In the genomic region with DNA sequence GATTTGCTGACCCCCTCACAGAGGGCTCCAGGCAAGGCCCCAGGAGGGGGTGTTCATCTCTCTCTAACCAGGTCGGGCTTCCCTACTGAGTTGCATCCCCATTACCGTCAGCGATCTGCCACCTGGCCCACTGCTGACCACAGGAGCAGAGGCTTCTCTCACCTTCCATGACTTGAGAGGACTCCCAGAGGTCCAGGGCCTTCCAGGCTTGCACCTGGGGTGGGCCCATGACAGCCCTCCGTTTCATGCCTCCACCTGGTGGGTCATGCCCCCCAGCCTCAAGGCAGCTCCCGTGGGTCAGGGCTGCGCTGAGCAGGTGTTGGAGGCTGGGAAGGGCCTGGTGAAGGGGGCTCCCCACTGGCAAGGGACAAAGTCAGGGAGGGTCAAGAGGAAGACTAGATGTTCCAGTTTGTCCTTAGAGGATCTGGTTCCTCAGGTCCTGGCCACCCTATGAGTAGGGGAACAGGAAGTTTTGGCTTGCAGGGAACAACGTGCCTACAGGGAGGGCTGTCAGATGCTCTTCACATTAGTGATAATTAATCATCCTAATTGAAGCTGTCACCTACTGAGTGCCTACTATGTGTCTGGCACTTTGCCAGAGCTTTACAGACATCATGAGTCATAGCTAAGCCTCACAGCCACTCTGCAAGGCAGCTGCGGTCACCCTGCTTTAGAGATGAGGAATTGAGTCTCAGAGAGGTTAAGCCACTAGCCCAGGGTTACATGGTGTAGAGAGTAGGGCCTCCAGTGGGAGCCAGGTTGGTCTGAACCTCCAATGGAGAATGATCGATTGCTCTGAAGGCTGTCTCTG, we compare ENCODE assay signal across 1 cellular context.
TF ChIP-seq lines count a peak whose summit lies in the region.

No MANE protein-coding gene starts in this region.

TF ChIP-seq in K562, 482 proteins besides CTCF, POLR2A, EP300 and RAD21 (continued from another document and continues in another):
- no peak for TF ChIP-seq ELK1 (CRISPR knock-in tag; IDR thresholded peaks at IDR 0.05)
- TF ChIP-seq POLR2AphosphoS5 (IDR thresholded peaks at IDR 0.05; ENCODE audit: control insufficient read depth, insufficient read depth, low read depth, low read length): 0 out of 2 replicates have a peak, but pooled peaks have one; percentile 30
- TF ChIP-seq HOXB6 (CRISPR knock-in tag; IDR thresholded peaks at IDR 0.05; ENCODE audit: borderline replicate concordance): no peak
- TF ChIP-seq RBM39 (optimal IDR thresholded peaks at IDR 0.05; ENCODE audit: low read depth, low read length): no peak
- TF ChIP-seq HCFC1 (IDR thresholded peaks at IDR 0.05; ENCODE audit: low read depth, low read length): no peak
- TF ChIP-seq SMARCA5 (IDR thresholded peaks at IDR 0.05): no peak
- TF ChIP-seq L3MBTL2 (IDR thresholded peaks at IDR 0.05): 0 out of 2 replicates have a peak, but pooled peaks have one; percentile 21
- TF ChIP-seq BRF2 (IDR thresholded peaks at IDR 0.05; ENCODE audit: borderline replicate concordance, insufficient read depth, insufficient read length): no peak
- no peak for TF ChIP-seq MLX (CRISPR knock-in tag; conservative IDR thresholded peaks at IDR 0.05)
- no peak for TF ChIP-seq CHCHD3 (CRISPR knock-in tag; IDR thresholded peaks at IDR 0.05)
- no peak for TF ChIP-seq ZNF830 (CRISPR knock-in tag; IDR thresholded peaks at IDR 0.05)
- no peak for TF ChIP-seq GTF2E2 (tag; IDR thresholded peaks at IDR 0.05)
- TF ChIP-seq YBX1 (IDR thresholded peaks at IDR 0.05): no peak
- TF ChIP-seq CBX3 (IDR thresholded peaks at IDR 0.05; ENCODE audit: borderline replicate concordance in 1 of 2, low read length in 2 of 2): peak in 1 of 2 experiments; percentile 58; a peak in 1 of 3 replicates
- TF ChIP-seq, protein P1, sequence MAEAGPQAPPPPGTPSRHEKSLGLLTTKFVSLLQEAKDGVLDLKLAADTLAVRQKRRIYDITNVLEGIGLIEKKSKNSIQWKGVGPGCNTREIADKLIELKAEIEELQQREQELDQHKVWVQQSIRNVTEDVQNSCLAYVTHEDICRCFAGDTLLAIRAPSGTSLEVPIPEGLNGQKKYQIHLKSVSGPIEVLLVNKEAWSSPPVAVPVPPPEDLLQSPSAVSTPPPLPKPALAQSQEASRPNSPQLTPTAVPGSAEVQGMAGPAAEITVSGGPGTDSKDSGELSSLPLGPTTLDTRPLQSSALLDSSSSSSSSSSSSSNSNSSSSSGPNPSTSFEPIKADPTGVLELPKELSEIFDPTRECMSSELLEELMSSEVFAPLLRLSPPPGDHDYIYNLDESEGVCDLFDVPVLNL (CRISPR knock-in tag; IDR thresholded peaks at IDR 0.05; ENCODE audit: low read depth): no peak
- TF ChIP-seq BDP1 (IDR thresholded peaks at IDR 0.05; ENCODE audit: insufficient read depth, insufficient read length): no peak
- no peak for TF ChIP-seq ZNF586 (CRISPR knock-in tag; conservative IDR thresholded peaks at IDR 0.05)
- TF ChIP-seq YY1 (IDR thresholded peaks at IDR 0.05; ENCODE audit: borderline replicate concordance in 1 of 3, control insufficient read depth in 1 of 3, extremely low read depth in 1 of 3, insufficient read depth in 3 of 3, insufficient read length in 1 of 3, insufficient replicate concordance in 2 of 3, low read depth in 1 of 3, low read length in 2 of 3): no peak
- no peak for TF ChIP-seq CBFA2T2 (conservative IDR thresholded peaks at IDR 0.05)
- no peak for TF ChIP-seq ZEB2 (IDR thresholded peaks at IDR 0.05)
- TF ChIP-seq, protein P2, sequence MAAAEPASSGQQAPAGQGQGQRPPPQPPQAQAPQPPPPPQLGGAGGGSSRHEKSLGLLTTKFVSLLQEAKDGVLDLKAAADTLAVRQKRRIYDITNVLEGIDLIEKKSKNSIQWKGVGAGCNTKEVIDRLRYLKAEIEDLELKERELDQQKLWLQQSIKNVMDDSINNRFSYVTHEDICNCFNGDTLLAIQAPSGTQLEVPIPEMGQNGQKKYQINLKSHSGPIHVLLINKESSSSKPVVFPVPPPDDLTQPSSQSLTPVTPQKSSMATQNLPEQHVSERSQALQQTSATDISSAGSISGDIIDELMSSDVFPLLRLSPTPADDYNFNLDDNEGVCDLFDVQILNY (CRISPR knock-in tag; IDR thresholded peaks at IDR 0.05): no peak
- no peak for TF ChIP-seq SIN3A (IDR thresholded peaks at IDR 0.05; ENCODE audit: borderline replicate concordance in 2 of 2, control insufficient read depth in 1 of 2, low read depth in 2 of 2, low read length in 2 of 2)
- TF ChIP-seq KLF1 (tag; IDR thresholded peaks at IDR 0.05): no peak
- no peak for TF ChIP-seq KHSRP (IDR thresholded peaks at IDR 0.05)
- no peak for TF ChIP-seq CHD4 (IDR thresholded peaks at IDR 0.05; ENCODE audit: insufficient read depth, insufficient replicate concordance, low read depth, low read length, poor library complexity, severe bottlenecking)
- TF ChIP-seq POLR2H (tag; IDR thresholded peaks at IDR 0.05; ENCODE audit: low read depth): no peak
- no peak for TF ChIP-seq ZC3H11A (IDR thresholded peaks at IDR 0.05; ENCODE audit: low read depth, low read length)
- no peak for TF ChIP-seq SRSF9 (IDR thresholded peaks at IDR 0.05; ENCODE audit: borderline replicate concordance, low read depth, low read length)
- TF ChIP-seq BCL6 (CRISPR knock-in tag; IDR thresholded peaks at IDR 0.05): no peak
- no peak for TF ChIP-seq NCOA4 (IDR thresholded peaks at IDR 0.05; ENCODE audit: partially characterized antibody)
- TF ChIP-seq LARP7 (IDR thresholded peaks at IDR 0.05): no peak
- TF ChIP-seq, protein P3, sequence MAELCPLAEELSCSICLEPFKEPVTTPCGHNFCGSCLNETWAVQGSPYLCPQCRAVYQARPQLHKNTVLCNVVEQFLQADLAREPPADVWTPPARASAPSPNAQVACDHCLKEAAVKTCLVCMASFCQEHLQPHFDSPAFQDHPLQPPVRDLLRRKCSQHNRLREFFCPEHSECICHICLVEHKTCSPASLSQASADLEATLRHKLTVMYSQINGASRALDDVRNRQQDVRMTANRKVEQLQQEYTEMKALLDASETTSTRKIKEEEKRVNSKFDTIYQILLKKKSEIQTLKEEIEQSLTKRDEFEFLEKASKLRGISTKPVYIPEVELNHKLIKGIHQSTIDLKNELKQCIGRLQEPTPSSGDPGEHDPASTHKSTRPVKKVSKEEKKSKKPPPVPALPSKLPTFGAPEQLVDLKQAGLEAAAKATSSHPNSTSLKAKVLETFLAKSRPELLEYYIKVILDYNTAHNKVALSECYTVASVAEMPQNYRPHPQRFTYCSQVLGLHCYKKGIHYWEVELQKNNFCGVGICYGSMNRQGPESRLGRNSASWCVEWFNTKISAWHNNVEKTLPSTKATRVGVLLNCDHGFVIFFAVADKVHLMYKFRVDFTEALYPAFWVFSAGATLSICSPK (IDR thresholded peaks at IDR 0.05; ENCODE audit: borderline replicate concordance): no peak
- no peak for TF ChIP-seq MXI1 (IDR thresholded peaks at IDR 0.05; ENCODE audit: low read depth, low read length)
- peak; percentile 85 for TF ChIP-seq FOSL1 (tag; conservative IDR thresholded peaks at IDR 0.05)
- peak; percentile 57 for TF ChIP-seq CBFA2T3 (IDR thresholded peaks at IDR 0.05)
- TF ChIP-seq CTBP1 (IDR thresholded peaks at IDR 0.05; ENCODE audit: borderline replicate concordance): peak; percentile 35; the same call in 1 of the 2 replicates
- no peak for TF ChIP-seq LEF1 (IDR thresholded peaks at IDR 0.05)
- no peak for TF ChIP-seq ZNF253 (CRISPR knock-in tag; conservative IDR thresholded peaks at IDR 0.05)
- no peak for TF ChIP-seq PTRF (tag; IDR thresholded peaks at IDR 0.05)
- no peak for TF ChIP-seq CBX5 (IDR thresholded peaks at IDR 0.05; ENCODE audit: borderline replicate concordance, low read depth)
- TF ChIP-seq CLOCK (CRISPR knock-in tag; IDR thresholded peaks at IDR 0.05; ENCODE audit: borderline replicate concordance): no peak
- TF ChIP-seq EP400 (IDR thresholded peaks at IDR 0.05): no peak
- TF ChIP-seq TAL1 (IDR thresholded peaks at IDR 0.05): no peak
- no peak for TF ChIP-seq KLF6 (CRISPR knock-in tag; IDR thresholded peaks at IDR 0.05; ENCODE audit: borderline replicate concordance)
- peak in 1 of 2 experiments; percentile 42; a peak in 2 of 4 replicates for TF ChIP-seq MNT (conservative IDR thresholded peaks at IDR 0.05)
- no peak for TF ChIP-seq TGIF2 (CRISPR knock-in tag; IDR thresholded peaks at IDR 0.05)
- no peak for TF ChIP-seq C11orf30 (IDR thresholded peaks at IDR 0.05; ENCODE audit: low read depth)
- TF ChIP-seq POLR3G (IDR thresholded peaks at IDR 0.05; ENCODE audit: extremely low read depth, insufficient read length, insufficient replicate concordance): no peak
- no peak for TF ChIP-seq TSC22D4 (tag; IDR thresholded peaks at IDR 0.05)
- no peak for TF ChIP-seq HDGF (IDR thresholded peaks at IDR 0.05)
- no peak for TF ChIP-seq TAF1 (IDR thresholded peaks at IDR 0.05; ENCODE audit: control insufficient read depth, extremely low read depth, insufficient read depth, low read length, severe bottlenecking)
- no peak for TF ChIP-seq NFXL1 (CRISPR knock-in tag; IDR thresholded peaks at IDR 0.05)
- TF ChIP-seq ZBTB8A (IDR thresholded peaks at IDR 0.05; ENCODE audit: partially characterized antibody): no peak
- TF ChIP-seq HINFP (tag; conservative IDR thresholded peaks at IDR 0.05; ENCODE audit: low read depth): no peak
- no peak for TF ChIP-seq ZNF699 (CRISPR knock-in tag; IDR thresholded peaks at IDR 0.05; ENCODE audit: insufficient replicate concordance)
- TF ChIP-seq HLTF (IDR thresholded peaks at IDR 0.05): no peak
- peak; percentile 28; the same call in 1 of the 2 replicates for TF ChIP-seq TEAD4 (IDR thresholded peaks at IDR 0.05; ENCODE audit: low read length)
- no peak for TF ChIP-seq TEAD4 (CRISPR knock-in tag; IDR thresholded peaks at IDR 0.05; ENCODE audit: borderline replicate concordance)
- TF ChIP-seq ZFP30 (CRISPR knock-in tag; IDR thresholded peaks at IDR 0.05; ENCODE audit: borderline replicate concordance): no peak
- no peak for TF ChIP-seq ZNF140 (CRISPR knock-in tag; IDR thresholded peaks at IDR 0.05)
- TF ChIP-seq NFIX (CRISPR knock-in tag; IDR thresholded peaks at IDR 0.05; ENCODE audit: low read depth): peak; percentile 87
